ENCODE assay signal across 13 cellular contexts in genomic region chr12:105706973-105707334, GRCh38.
"Had no signal": no experiment of that assay in that cellular context is flagged by ENCODE, and none has a peak within 500 bp of the region (broad histone marks: within the 10 kb centered on the region; RNA-seq: fewer than 3 reads in every experiment).

No MANE protein-coding gene starts in this region.

- H3K9me3 ChIP-seq: heart left ventricle, left lung, transverse colon, vagina had no signal

- ATAC-seq: activated CD8-positive, alpha-beta T cell treated with anti-CD3 and anti-CD28 coated beads, Interleukin-2, amount 10 ng/mL, durations not matched to agents 7 days and 5 days; activated T-cell treated with anti-CD3 and anti-CD28 coated beads, Interleukin-2, amount 50 U/mL, for 4 hours; left lung; stimulated activated naive CD8-positive, alpha-beta T cell treated with anti-CD3 and anti-CD28 coated beads, Interleukin-15, Interleukin-2, amounts not matched to agents 100 U/mL and 50 U/mL, for 24 hours had no signal

- H3K4me1 Mint-ChIP-seq: activated CD4-positive, alpha-beta T cell treated with anti-CD3 and anti-CD28 coated beads, Interleukin-2, amount 10 ng/mL, durations not matched to agents 7 days and 5 days had no signal

- H3K4me3 Mint-ChIP-seq: activated CD4-positive, alpha-beta T cell treated with anti-CD3 and anti-CD28 coated beads, Interleukin-2, amount 10 ng/mL, durations not matched to agents 7 days and 5 days; activated CD8-positive, alpha-beta T cell treated with anti-CD3 and anti-CD28 coated beads, Interleukin-2, amount 10 ng/mL, durations not matched to agents 7 days and 5 days; activated naive CD4-positive, alpha-beta T cell treated with anti-CD3 and anti-CD28 coated beads for 36 hours; activated T-cell treated with anti-CD3 and anti-CD28 coated beads, Interleukin-2, amount 50 U/mL, for 4 hours had no signal

- H3K9me3 Mint-ChIP-seq: activated CD4-positive, alpha-beta T cell treated with anti-CD3 and anti-CD28 coated beads, Interleukin-2, amount 10 ng/mL, durations not matched to agents 7 days and 5 days; activated naive CD4-positive, alpha-beta T cell treated with anti-CD3 and anti-CD28 coated beads for 36 hours; activated T-cell treated with anti-CD3 and anti-CD28 coated beads, Interleukin-2, amount 50 U/mL, for 4 hours had no signal

- H3K4me3 ChIP-seq: heart left ventricle, left lung, transverse colon, vagina had no signal

- H3K27me3 ChIP-seq: heart left ventricle, left lung, transverse colon, vagina had no signal

- DNase-seq: activated CD4-positive, alpha-beta T cell treated with anti-CD3 and anti-CD28 coated beads, Interleukin-2, amount 10 ng/mL, durations not matched to agents 7 days and 5 days; activated CD8-positive, alpha-beta T cell treated with anti-CD3 and anti-CD28 coated beads, Interleukin-2, amount 10 ng/mL, durations not matched to agents 7 days and 5 days; activated naive CD4-positive, alpha-beta T cell treated with anti-CD3 and anti-CD28 coated beads for 36 hours; activated T-cell treated with anti-CD3 and anti-CD28 coated beads, Interleukin-2, amount 50 U/mL, for 4 hours; cortex of kidney; erythroblast; foreskin melanocyte; left lung; midbrain; stimulated activated naive CD8-positive, alpha-beta T cell treated with anti-CD3 and anti-CD28 coated beads, Interleukin-15, Interleukin-2, amounts not matched to agents 100 U/mL and 50 U/mL, for 24 hours; transverse colon had no signal

- H3K27ac ChIP-seq: left lung, transverse colon, vagina had no signal

- H3K27me3 Mint-ChIP-seq: activated CD4-positive, alpha-beta T cell treated with anti-CD3 and anti-CD28 coated beads, Interleukin-2, amount 10 ng/mL, durations not matched to agents 7 days and 5 days had no signal

- H3K27ac Mint-ChIP-seq: activated CD4-positive, alpha-beta T cell treated with anti-CD3 and anti-CD28 coated beads, Interleukin-2, amount 10 ng/mL, durations not matched to agents 7 days and 5 days; activated CD8-positive, alpha-beta T cell treated with anti-CD3 and anti-CD28 coated beads, Interleukin-2, amount 10 ng/mL, durations not matched to agents 7 days and 5 days; activated naive CD4-positive, alpha-beta T cell treated with anti-CD3 and anti-CD28 coated beads for 36 hours had no signal

- H3K36me3 ChIP-seq: heart left ventricle, left lung, transverse colon, vagina had no signal
